ENCODE assay signal across 12 cellular contexts in genomic region chr11:122851366-122852011, GRCh38. TPM values are rescaled to one million over a fixed set of nuclear protein-coding genes. Genes with fewer than 3 reads are reported as not detected.
DNase-seq lines count a peak whose midpoint lies in the region; ATAC-seq and TF ChIP-seq lines count a peak whose summit lies in the region.
"Had no signal": no experiment of that assay in that cellular context is flagged by ENCODE, and none has a peak within 500 bp of the region (broad histone marks: within the 10 kb centered on the region; RNA-seq: fewer than 3 reads in every experiment).

No MANE protein-coding gene starts in this region.

- intact Hi-C loops in lower lobe of right lung (cut with DNase I), result loop anchor here (10.0 kb wide), 2 partner anchors 57 to 217 kb away; no protein-coding TSS in a partner anchor
- intact Hi-C loops in stomach (cut with DNase I; ENCODE audit: low total_unique reads), result loop anchor here (5.0 to 10.0 kb wide), 2 partner anchors 67 to 219 kb away; no protein-coding TSS in a partner anchor

- H3K4me1 ChIP-seq in lower lobe of right lung, result no peaks in the 10 kb centered on the region
- peaks cover 0 to under 1% (median 0%) of the 10 kb centered on the region in 4 donors for H3K4me1 ChIP-seq in stomach

- no peak for TF ChIP-seq CTCF in lower lobe of right lung (IDR thresholded peaks at IDR 0.05)
- TF ChIP-seq CTCF in stomach (IDR thresholded peaks at IDR 0.05), result no peak

- H3K27ac ChIP-seq in lower lobe of right lung (no peak overlapping the region), stomach (no peak overlapping the region)
- H3K27ac ChIP-seq: 22Rv1 had no signal

- TF ChIP-seq POLR2A in stomach (IDR thresholded peaks at IDR 0.05), result no peak

- H3K4me3 ChIP-seq in lower lobe of right lung (no peak overlapping the region), stomach (no peak overlapping the region)

- H3K9me3 ChIP-seq in lower lobe of right lung (no peaks in the 10 kb centered on the region), stomach (no peaks in the 10 kb centered on the region)

- H3K36me3 ChIP-seq in lower lobe of right lung (no peaks in the 10 kb centered on the region), stomach (no peaks in the 10 kb centered on the region)

- 59 to 74% (median 64%) methylated on average over 12 of the region's 12 CpGs for WGBS in stomach, 5 donors

- DNase-seq in NCI-H2107 treated with DMSO at 0.1 percent for 48 hours (lab: John Stamatoyannopoulos, UW; ENCODE audit: unreplicated experiment) (peak; percentile 5), NCI-H2107 (lab: John Stamatoyannopoulos, UW) (no peak), NOMO-1 treated with dmso at 0.1 percent for 144 hours (lab: John Stamatoyannopoulos, UW; ENCODE audit: unreplicated experiment) (peak; percentile 26), lower lobe of right lung (no peak), kidney glomerular epithelial cell (lab: John Stamatoyannopoulos, UW) (no peak), stomach (no peak), DMS 273 treated with DMSO at 0.1 percent for 48 hours (lab: John Stamatoyannopoulos, UW) (no peak)
- DNase-seq: NCI-H510A treated with DMSO at 0.1 percent for 48 hours had no signal

- no peak for TF ChIP-seq EP300 in stomach (IDR thresholded peaks at IDR 0.05)

- ATAC-seq in GM21619 (IDR thresholded peaks at IDR 0.05; ENCODE audit: unreplicated experiment) (peak; percentile 58), lower lobe of right lung (peak; percentile 45 to 55)

- H3K27me3 ChIP-seq in lower lobe of right lung (ENCODE audit: low read depth) (no peaks in the 10 kb centered on the region), stomach (peaks cover 0 to 10% (median 0%) of the 10 kb centered on the region in 3 donors)

RNA-seq across cellular contexts. Expression of gene CRTAM, which starts 13.2 kb away (rescaled TPM):
- 11.1 TPM for total RNA-seq in lower lobe of right lung
- 1 to 10 TPM in 1 of 5 donors, not detected in 4; 4.6 TPM for total RNA-seq in stomach
- under 1 TPM in 1 of 3 donors, not detected in 2; 0.08 TPM for polyA plus RNA-seq in stomach
- total RNA-seq: endothelial cell of umbilical vein, lung microvascular endothelial cell had no signal
- polyA plus RNA-seq: endothelial cell of umbilical vein had no signal

RNA-seq across cellular contexts. Expression of gene JHY, which starts 31.1 kb away (rescaled TPM):
- 10.4 TPM for total RNA-seq in lower lobe of right lung
- 10 to 100 TPM in 1 of 5 donors, 1 to 10 TPM in 2, under 1 TPM in 1, not detected in 1; 0.45 to 13.4 (median 2.2) TPM for total RNA-seq in stomach
- polyA plus RNA-seq in stomach, result 1 to 10 TPM in 2 of 3 donors, under 1 TPM in 1; 0.73 to 1.8 (median 1.4) TPM

Comparison
In these comparisons a context has a peak if more than half of its experiments do, and no peak if none do; other contexts are left out.
1. DNase-seq: peak in NCI-H2107 treated with DMSO at 0.1 percent for 48 hours (single experiment) and NOMO-1 treated with dmso at 0.1 percent for 144 hours (single experiment); none in NCI-H2107 (single experiment), lower lobe of right lung (single experiment), kidney glomerular epithelial cell (single experiment), stomach (single experiment) and DMS 273 treated with DMSO at 0.1 percent for 48 hours (single experiment).